23 cellular contexts compared by ENCODE assay signal in genomic region chr6:67757465-67758033, GRCh38.
DNase-seq lines count a peak whose midpoint lies in the region; ATAC-seq, FAIRE-seq and TF ChIP-seq lines count a peak whose summit lies in the region.
"Had no signal": no experiment of that assay in that cellular context is flagged by ENCODE, and none has a peak within 500 bp of the region (broad histone marks: within the 10 kb centered on the region; RNA-seq: fewer than 3 reads in every experiment).

No MANE protein-coding gene starts in this region.

- no peak overlapping the region for H3K27ac ChIP-seq in H1 (ENCODE audit: low read depth, low read length)
- no peak overlapping the region for H3K27ac ChIP-seq in kidney (ENCODE audit: low read depth in 2 of 2, low read length in 2 of 2)
- H3K27ac ChIP-seq in sigmoid colon, result no peak overlapping the region
- no peak overlapping the region for H3K27ac ChIP-seq in psoas muscle
- no peak overlapping the region for H3K27ac ChIP-seq in tibial nerve
- H3K27ac ChIP-seq: GM23248 had no signal

- H3K79me1 ChIP-seq in H1 (ENCODE audit: low read depth, low read length), result no peaks in the 10 kb centered on the region

- no peak overlapping the region for H2BK15ac ChIP-seq in H1 (ENCODE audit: low read length)

- no peaks in the 10 kb centered on the region for H3K79me2 ChIP-seq in H1 (ENCODE audit: control insufficient read depth in 1 of 2, insufficient read depth in 2 of 2, low read length in 2 of 2)

- POLR2A ChIA-PET in H1 (lab: Charles Lee; ENCODE audit: partially characterized antibody), result no interaction called here

- H3K27me3 ChIP-seq in H1 (replicated peaks in 1 of 4; ENCODE audit: control insufficient read depth in 3 of 4, extremely low read depth in 1 of 4, insufficient read depth in 3 of 4, low read length in 3 of 4) (no peaks in the 10 kb centered on the region), sigmoid colon (no peaks in the 10 kb centered on the region), psoas muscle (ENCODE audit: insufficient read depth in 3 of 3, low read length in 2 of 3) (no peaks in the 10 kb centered on the region), tibial nerve (no peaks in the 10 kb centered on the region)
- H3K27me3 ChIP-seq: BE2C had no signal

- WGBS in H1 (ENCODE audit: extremely low coverage in 1 of 2, insufficient coverage in 1 of 2, insufficient read length in 1 of 2, insufficient replicate concordance in 2 of 2, low coverage in 1 of 2, low lambda C conversion rate in 2 of 2, missing lambda C conversion rate in 1 of 2), 2 experiments, result 82% methylated on average over 3 of the region's 3 CpGs; no CpG with 5 or more reads in 1 of the 2 experiments
- 52 to 66% methylated on average over 3 of the region's 3 CpGs for WGBS in sigmoid colon, 2 donors
- WGBS in psoas muscle, 3 donors, result 55 to 59% (median 58%) methylated on average over 3 of the region's 3 CpGs
- 68 to 76% methylated on average over 3 of the region's 3 CpGs for WGBS in tibial nerve, 2 donors

- no peak overlapping the region for H3K9ac ChIP-seq in H1 (replicated peaks in 1 of 4; ENCODE audit: extremely low read depth in 1 of 4, low read depth in 3 of 4, low read length in 3 of 4)
- no peak overlapping the region for H3K9ac ChIP-seq in kidney (ENCODE audit: low read length in 2 of 2)
- H3K9ac ChIP-seq: GM23248 had no signal

- TF ChIP-seq RAD21 in H1 (IDR thresholded peaks at IDR 0.05 in 1 of 2, conservative IDR thresholded peaks at IDR 0.05 in 1 of 2; ENCODE audit: low read depth in 2 of 2, low read length in 2 of 2), result no peak

- H3K23me2 ChIP-seq in H1 (ENCODE audit: low read depth, low read length), result no peaks in the 10 kb centered on the region

- H4K5ac ChIP-seq in H1 (ENCODE audit: insufficient read length, low read depth, low read length), result no peak overlapping the region

- no peak overlapping the region for H2BK20ac ChIP-seq in H1 (ENCODE audit: low read length)

- no peak overlapping the region for H2AFZ ChIP-seq in H1 (ENCODE audit: low read length)
- H2AFZ ChIP-seq: GM23248 had no signal

- H2BK12ac ChIP-seq in H1 (ENCODE audit: low read depth, low read length), result no peak overlapping the region

- H3K23ac ChIP-seq in H1 (ENCODE audit: insufficient read length), result no peak overlapping the region

- no peak overlapping the region for H4K91ac ChIP-seq in H1 (replicated peaks; ENCODE audit: insufficient read length, low read length)

- H3K4ac ChIP-seq in H1 (replicated peaks; ENCODE audit: insufficient read length, low read depth, low read length), result no peak overlapping the region

- H2BK5ac ChIP-seq in H1 (ENCODE audit: low read depth, low read length), result no peak overlapping the region

- FAIRE-seq in H1 (lab: Jason Lieb, UNC) (no peak), kidney (lab: Jason Lieb, UNC) (no peak)
- FAIRE-seq: GM12878, GM19239, H54, HTR-8/SVneo had no signal

- H3K56ac ChIP-seq in H1 (replicated peaks; ENCODE audit: insufficient read length, low read depth, low read length), result no peak overlapping the region

- no peak overlapping the region for H3K18ac ChIP-seq in H1 (ENCODE audit: extremely low read depth, low read length)

- H3K4me3 ChIP-seq in H1 (ENCODE audit: extremely low read depth in 1 of 4, insufficient read depth in 2 of 4, low read depth in 3 of 4, low read length in 4 of 4) (no peak overlapping the region), kidney (ENCODE audit: low read length in 2 of 2) (no peak overlapping the region), sigmoid colon (no peak overlapping the region), psoas muscle (no peak overlapping the region), tibial nerve (no peak overlapping the region)
- H3K4me3 ChIP-seq: GM12878, GM23248 had no signal

- CTCF ChIA-PET in H1 (lab: Charles Lee; ENCODE audit: partially characterized antibody), result interaction anchor here (0.9 kb wide), 1 partner anchor 9 kb away, joined by 3 read pairs; no protein-coding TSS in a partner anchor

- peak overlapping the region; percentile 80 for H3K14ac ChIP-seq in H1 (ENCODE audit: insufficient read length)

- H3K36me3 ChIP-seq in H1 (ENCODE audit: control insufficient read depth in 2 of 4, insufficient read depth in 4 of 4, low read length in 3 of 4) (no peaks in the 10 kb centered on the region), kidney (ENCODE audit: control insufficient read depth in 1 of 2, insufficient read depth in 2 of 2, low read length in 2 of 2) (no peaks in the 10 kb centered on the region), sigmoid colon (no peaks in the 10 kb centered on the region), psoas muscle (ENCODE audit: insufficient read depth in 1 of 2, low read depth in 1 of 2) (no peaks in the 10 kb centered on the region), tibial nerve (no peaks in the 10 kb centered on the region)
- H3K36me3 ChIP-seq: BE2C had no signal

- no peak for DNase-seq in H1 (ENCODE audit: low read depth in 1 of 2, low spot score in 2 of 2)
- DNase-seq in kidney, result peak; percentile 37
- DNase-seq in sigmoid colon, result peak; percentile 22
- DNase-seq in psoas muscle, result no peak
- no peak for DNase-seq in tibial nerve (ENCODE audit: low spot score in 2 of 2)
- DNase-seq in NCI-H187 (lab: John Stamatoyannopoulos, UW), result no peak
- DNase-seq: ACHN; BE2C; C1 segment of cervical spinal cord; CD4-positive, CD25-positive, alpha-beta regulatory T cell; CD8-positive, alpha-beta memory T cell; COR-L47; DMS 273 treated with DMSO at 0.1 percent for 48 hours; DMS53; DND-41; EL; GM23248; HFFc6 had no signal

- no peak for TF ChIP-seq EP300 in H1 (IDR thresholded peaks at IDR 0.05; ENCODE audit: borderline replicate concordance in 1 of 2, low read depth in 2 of 2, low read length in 2 of 2)
- TF ChIP-seq EP300 in sigmoid colon (IDR thresholded peaks at IDR 0.05), result no peak
- no peak for TF ChIP-seq EP300 in tibial nerve (IDR thresholded peaks at IDR 0.05)

- H3K4me2 ChIP-seq in H1 (ENCODE audit: insufficient read depth in 1 of 2, low read depth in 2 of 2, low read length in 2 of 2), result no peak overlapping the region

- H2BK120ac ChIP-seq in H1 (replicated peaks; ENCODE audit: low read depth, low read length), result no peak overlapping the region

- no peaks in the 10 kb centered on the region for H3K9me3 ChIP-seq in H1 (ENCODE audit: insufficient read depth in 2 of 2, low read depth in 1 of 2, low read length in 1 of 2)
- H3K9me3 ChIP-seq in kidney (ENCODE audit: control insufficient read depth in 1 of 2, low read length in 2 of 2), result no peaks in the 10 kb centered on the region
- no peaks in the 10 kb centered on the region for H3K9me3 ChIP-seq in sigmoid colon
- H3K9me3 ChIP-seq in psoas muscle, result no peaks in the 10 kb centered on the region
- H3K9me3 ChIP-seq in tibial nerve, result peaks cover 0 to 25% (median 0%) of the 10 kb centered on the region in 4 donors
- H3K9me3 ChIP-seq: BE2C had no signal

- no peaks in the 10 kb centered on the region for H4K20me1 ChIP-seq in H1 (replicated peaks in 1 of 2; ENCODE audit: control insufficient read depth in 1 of 2, insufficient read depth in 2 of 2, low read length in 2 of 2)

- H3K4me1 ChIP-seq in H1 (replicated peaks in 1 of 4; ENCODE audit: control insufficient read depth in 3 of 4, insufficient read depth in 4 of 4, low read length in 3 of 4), result no peaks in the 10 kb centered on the region
- no peaks in the 10 kb centered on the region for H3K4me1 ChIP-seq in kidney (ENCODE audit: control insufficient read depth in 1 of 2, insufficient read depth in 1 of 2, low read depth in 1 of 2, low read length in 2 of 2)
- H3K4me1 ChIP-seq in sigmoid colon, result no peaks in the 10 kb centered on the region
- no peaks in the 10 kb centered on the region for H3K4me1 ChIP-seq in psoas muscle
- no peaks in the 10 kb centered on the region for H3K4me1 ChIP-seq in tibial nerve
- H3K4me1 ChIP-seq: BE2C had no signal

- no peak overlapping the region for H2AK5ac ChIP-seq in H1 (ENCODE audit: low read depth, low read length)

- intact Hi-C loops in kidney (cut with DNase I) (no loop called here), sigmoid colon (cut with DNase I) (no loop called here), psoas muscle (cut with DNase I) (no loop called here)

- ATAC-seq in psoas muscle, result no peak
- ATAC-seq: GM12878, HCT116 had no signal

- no peak overlapping the region; the same call in 1 of the 2 replicates for H4K8ac ChIP-seq in H1 (ENCODE audit: extremely low read depth, insufficient read depth, low read length)

- TF ChIP-seq POLR2A in H1 (IDR thresholded peaks at IDR 0.05; ENCODE audit: control extremely low read depth in 1 of 2, low read depth in 2 of 2, low read length in 2 of 2) (no peak), sigmoid colon (IDR thresholded peaks at IDR 0.05) (no peak), tibial nerve (IDR thresholded peaks at IDR 0.05) (no peak)

- TF ChIP-seq CTCF in H1 (IDR thresholded peaks at IDR 0.05; ENCODE audit: control extremely low read depth in 1 of 3, insufficient read depth in 1 of 3, low read depth in 1 of 3, low read length in 3 of 3) (no peak), kidney (IDR thresholded peaks at IDR 0.05; ENCODE audit: borderline replicate concordance, extremely low read depth, insufficient read depth) (no peak), sigmoid colon (IDR thresholded peaks at IDR 0.05) (no peak), psoas muscle (IDR thresholded peaks at IDR 0.05) (no peak), tibial nerve (IDR thresholded peaks at IDR 0.05) (no peak)

TF ChIP-seq in H1, 55 proteins besides CTCF, POLR2A, EP300 and RAD21 (continues in another document):
- TF ChIP-seq RXRA (IDR thresholded peaks at IDR 0.05; ENCODE audit: insufficient read depth, low read depth, low read length) (no peak), SP4 (IDR thresholded peaks at IDR 0.05; ENCODE audit: low read length) (no peak), POLR2AphosphoS5 (IDR thresholded peaks at IDR 0.05; ENCODE audit: low read depth, low read length) (no peak), USF2 (IDR thresholded peaks at IDR 0.05; ENCODE audit: low read length) (no peak)
- TF ChIP-seq, protein P1, sequence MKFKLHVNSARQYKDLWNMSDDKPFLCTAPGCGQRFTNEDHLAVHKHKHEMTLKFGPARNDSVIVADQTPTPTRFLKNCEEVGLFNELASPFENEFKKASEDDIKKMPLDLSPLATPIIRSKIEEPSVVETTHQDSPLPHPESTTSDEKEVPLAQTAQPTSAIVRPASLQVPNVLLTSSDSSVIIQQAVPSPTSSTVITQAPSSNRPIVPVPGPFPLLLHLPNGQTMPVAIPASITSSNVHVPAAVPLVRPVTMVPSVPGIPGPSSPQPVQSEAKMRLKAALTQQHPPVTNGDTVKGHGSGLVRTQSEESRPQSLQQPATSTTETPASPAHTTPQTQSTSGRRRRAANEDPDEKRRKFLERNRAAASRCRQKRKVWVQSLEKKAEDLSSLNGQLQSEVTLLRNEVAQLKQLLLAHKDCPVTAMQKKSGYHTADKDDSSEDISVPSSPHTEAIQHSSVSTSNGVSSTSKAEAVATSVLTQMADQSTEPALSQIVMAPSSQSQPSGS (IDR thresholded peaks at IDR 0.05; ENCODE audit: low read length), result no peak

Comparison
In these comparisons a context has a peak if more than half of its experiments do, and no peak if none do; other contexts are left out.
1. DNase-seq: peak in kidney (single experiment) and sigmoid colon (single experiment); none in H1 (0 of 2), psoas muscle (0 of 2), tibial nerve (0 of 2) and NCI-H187 (0 of 2).